ENCODE assay signal across 9 cellular contexts in the genomic region with DNA sequence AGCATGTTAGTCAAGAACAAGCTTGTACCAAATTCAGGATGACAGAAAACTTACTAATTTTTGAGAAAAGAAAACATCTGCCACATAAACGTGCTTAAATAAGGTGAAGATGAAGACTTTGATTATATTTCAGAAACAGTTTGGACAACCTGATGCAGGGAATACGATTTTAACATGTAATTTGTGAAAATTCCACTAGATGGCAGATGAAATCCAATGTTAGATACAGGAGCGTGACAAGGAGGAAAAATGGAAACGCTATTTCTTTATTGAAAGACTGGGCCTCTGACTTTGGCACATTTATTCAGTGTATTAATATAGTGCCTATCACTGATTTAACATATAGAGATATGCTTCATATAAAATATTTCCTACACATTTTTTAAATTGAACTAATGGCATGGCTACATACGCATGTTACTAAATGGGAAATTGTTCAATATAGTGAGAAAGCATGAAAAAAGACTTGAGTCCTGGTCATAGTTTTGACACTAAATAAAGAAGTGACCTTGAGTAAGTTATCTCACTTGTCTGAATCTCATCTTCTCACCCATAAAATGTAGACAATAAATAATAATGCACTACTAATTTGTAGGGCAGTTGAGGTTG.
DNase-seq lines count a peak whose midpoint lies in the region; ATAC-seq and TF ChIP-seq lines count a peak whose summit lies in the region.
"Had no signal": no experiment of that assay in that cellular context is flagged by ENCODE, and none has a peak within 500 bp of the region (broad histone marks: within the 10 kb centered on the region; RNA-seq: fewer than 3 reads in every experiment).

No MANE protein-coding gene starts in this region.

- H3K36me3 ChIP-seq in KMS-11 (ENCODE audit: insufficient read depth) (no peaks in the 10 kb centered on the region), neural progenitor cell (no peaks in the 10 kb centered on the region)

- TF ChIP-seq CTCF in KMS-11 (conservative IDR thresholded peaks at IDR 0.05; ENCODE audit: low read depth, low read length) (peak; percentile 83), epithelial cell of proximal tubule (conservative IDR thresholded peaks at IDR 0.05; ENCODE audit: low read depth, low read length) (peak; percentile 60), neural progenitor cell (IDR thresholded peaks at IDR 0.05) (peak; percentile 77)

- H3K79me2 ChIP-seq in KMS-11 (ENCODE audit: insufficient read depth, low read depth), result no peaks in the 10 kb centered on the region
- no peaks in the 10 kb centered on the region for H3K79me2 ChIP-seq in neural progenitor cell (ENCODE audit: low read depth)

- CTCF ChIA-PET in activated CD4-positive, alpha-beta T cell treated with anti-CD3 and anti-CD28 coated beads for 36 hours (lab: Charles Lee), result interaction anchor here (2.2 kb wide), 1 partner anchor 770 kb away, joined by 13 read pairs; no protein-coding TSS in a partner anchor

- H3K9me3 ChIP-seq in neural progenitor cell (ENCODE audit: low read depth), result no peaks in the 10 kb centered on the region

- no peak overlapping the region for H3K27ac ChIP-seq in KMS-11
- no peak overlapping the region for H3K27ac ChIP-seq in neural progenitor cell

- no peaks in the 10 kb centered on the region for H3K36me3 Mint-ChIP-seq in neural progenitor cell
- no peaks in the 10 kb centered on the region for H3K36me3 Mint-ChIP-seq in activated CD4-positive, alpha-beta T cell treated with anti-CD3 and anti-CD28 coated beads for 36 hours (ENCODE audit: low read depth)

- intact Hi-C loops in activated CD4-positive, alpha-beta T cell treated with anti-CD3 and anti-CD28 coated beads for 36 hours (cut with DNase I, micrococcal nuclease), result loop anchor here (1.0 kb wide), 1 partner anchor 771 kb away; no protein-coding TSS in a partner anchor

- H3K9me3 Mint-ChIP-seq in neural progenitor cell, result peaks cover 5% of the 10 kb centered on the region
- H3K9me3 Mint-ChIP-seq in activated CD4-positive, alpha-beta T cell treated with anti-CD3 and anti-CD28 coated beads for 36 hours (ENCODE audit: low read depth), result peaks cover 1% of the 10 kb centered on the region
- H3K9me3 Mint-ChIP-seq: T-helper 1 cell treated with Interleukin-12 subunit alpha and Interleukin-12 subunit beta and Interleukin-4 antibody, amounts not matched to agents 30 μg/mL and 1 μg/mL, for 36 hours had no signal

- no peak overlapping the region for H2AFZ ChIP-seq in KMS-11 (ENCODE audit: low read depth)
- no peak overlapping the region for H2AFZ ChIP-seq in neural progenitor cell (replicated peaks)

- H3F3A ChIP-seq in neural progenitor cell (ENCODE audit: low read depth), result no peaks in the 10 kb centered on the region

- no peaks in the 10 kb centered on the region for H4K20me1 ChIP-seq in KMS-11 (ENCODE audit: insufficient read depth)
- no peaks in the 10 kb centered on the region for H4K20me1 ChIP-seq in neural progenitor cell (ENCODE audit: low read depth)

- H3K27me3 ChIP-seq in KMS-11 (ENCODE audit: insufficient read depth, low read depth) (no peaks in the 10 kb centered on the region), neural progenitor cell (no peaks in the 10 kb centered on the region)

- DNase-seq in DMS153 treated with DMSO at 0.1 percent for 48 hours (lab: John Stamatoyannopoulos, UW; ENCODE audit: unreplicated experiment), result peak; percentile 32
- peak; percentile 54 for DNase-seq in OCI-M2 (lab: John Stamatoyannopoulos, UW; ENCODE audit: unreplicated experiment)
- no peak for DNase-seq in epithelial cell of proximal tubule (ENCODE audit: low read depth)
- DNase-seq in neural progenitor cell (ENCODE audit: low spot score), result peak; percentile 58
- no peak for DNase-seq in T-helper 9 cell
- no peak for DNase-seq in activated CD4-positive, alpha-beta T cell treated with anti-CD3 and anti-CD28 coated beads for 36 hours

- peaks cover 3% of the 10 kb centered on the region for H3K4me1 Mint-ChIP-seq in neural progenitor cell
- H3K4me1 Mint-ChIP-seq in activated CD4-positive, alpha-beta T cell treated with anti-CD3 and anti-CD28 coated beads for 36 hours, result no peaks in the 10 kb centered on the region

- H3K4me3 Mint-ChIP-seq in neural progenitor cell, result no peak overlapping the region
- H3K4me3 Mint-ChIP-seq in activated CD4-positive, alpha-beta T cell treated with anti-CD3 and anti-CD28 coated beads for 36 hours, result no peak overlapping the region
- H3K4me3 Mint-ChIP-seq: T-helper 1 cell treated with Interleukin-12 subunit alpha and Interleukin-12 subunit beta and Interleukin-4 antibody, amounts not matched to agents 30 μg/mL and 1 μg/mL, for 36 hours had no signal

- no peak overlapping the region for H3K4me3 ChIP-seq in KMS-11 (IDR thresholded peaks at IDR 0.05; ENCODE audit: insufficient read depth, low read depth, low read length)
- H3K4me3 ChIP-seq in epithelial cell of proximal tubule (ENCODE audit: low read depth, low read length), result no peak overlapping the region
- H3K4me3 ChIP-seq in neural progenitor cell, result no peak overlapping the region

- POLR2A ChIA-PET in activated CD4-positive, alpha-beta T cell treated with anti-CD3 and anti-CD28 coated beads for 36 hours (lab: Charles Lee), result no interaction called here

- H3K27me3 Mint-ChIP-seq in neural progenitor cell (ENCODE audit: insufficient read depth, low read depth), result peaks cover 2% of the 10 kb centered on the region
- no peaks in the 10 kb centered on the region for H3K27me3 Mint-ChIP-seq in activated CD4-positive, alpha-beta T cell treated with anti-CD3 and anti-CD28 coated beads for 36 hours

- H3K9ac ChIP-seq in KMS-11, result no peak overlapping the region
- H3K9ac ChIP-seq in neural progenitor cell, result no peak overlapping the region

- ATAC-seq in GM21390 (IDR thresholded peaks at IDR 0.05; ENCODE audit: unreplicated experiment), result peak; percentile 78
- no peak for ATAC-seq in activated CD4-positive, alpha-beta T cell treated with anti-CD3 and anti-CD28 coated beads for 36 hours

- H3K27ac Mint-ChIP-seq in neural progenitor cell, result no peak overlapping the region
- no peak overlapping the region for H3K27ac Mint-ChIP-seq in activated CD4-positive, alpha-beta T cell treated with anti-CD3 and anti-CD28 coated beads for 36 hours
- H3K27ac Mint-ChIP-seq: T-helper 1 cell treated with Interleukin-12 subunit alpha and Interleukin-12 subunit beta and Interleukin-4 antibody, amounts not matched to agents 30 μg/mL and 1 μg/mL, for 36 hours had no signal

- H3K4me2 ChIP-seq in KMS-11 (no peak overlapping the region), neural progenitor cell (no peak overlapping the region)

- H3K4me1 ChIP-seq in KMS-11 (ENCODE audit: low read depth, poor library complexity, severe bottlenecking), result no peaks in the 10 kb centered on the region
- no peaks in the 10 kb centered on the region for H3K4me1 ChIP-seq in neural progenitor cell

Comparison
In these comparisons a context has a peak if more than half of its experiments do, and no peak if none do; other contexts are left out.
1. DNase-seq: peak in DMS153 treated with DMSO at 0.1 percent for 48 hours (single experiment), OCI-M2 (single experiment) and neural progenitor cell (single experiment); none in epithelial cell of proximal tubule (single experiment), T-helper 9 cell (single experiment) and activated CD4-positive, alpha-beta T cell treated with anti-CD3 and anti-CD28 coated beads for 36 hours (single experiment).
2. Peak in every context shown above with its lines, with median percentiles within 50 percentile points of each other: CTCF ChIP-seq.